Comparison of ENCODE assay signal across 1 cellular context in the genomic region with DNA sequence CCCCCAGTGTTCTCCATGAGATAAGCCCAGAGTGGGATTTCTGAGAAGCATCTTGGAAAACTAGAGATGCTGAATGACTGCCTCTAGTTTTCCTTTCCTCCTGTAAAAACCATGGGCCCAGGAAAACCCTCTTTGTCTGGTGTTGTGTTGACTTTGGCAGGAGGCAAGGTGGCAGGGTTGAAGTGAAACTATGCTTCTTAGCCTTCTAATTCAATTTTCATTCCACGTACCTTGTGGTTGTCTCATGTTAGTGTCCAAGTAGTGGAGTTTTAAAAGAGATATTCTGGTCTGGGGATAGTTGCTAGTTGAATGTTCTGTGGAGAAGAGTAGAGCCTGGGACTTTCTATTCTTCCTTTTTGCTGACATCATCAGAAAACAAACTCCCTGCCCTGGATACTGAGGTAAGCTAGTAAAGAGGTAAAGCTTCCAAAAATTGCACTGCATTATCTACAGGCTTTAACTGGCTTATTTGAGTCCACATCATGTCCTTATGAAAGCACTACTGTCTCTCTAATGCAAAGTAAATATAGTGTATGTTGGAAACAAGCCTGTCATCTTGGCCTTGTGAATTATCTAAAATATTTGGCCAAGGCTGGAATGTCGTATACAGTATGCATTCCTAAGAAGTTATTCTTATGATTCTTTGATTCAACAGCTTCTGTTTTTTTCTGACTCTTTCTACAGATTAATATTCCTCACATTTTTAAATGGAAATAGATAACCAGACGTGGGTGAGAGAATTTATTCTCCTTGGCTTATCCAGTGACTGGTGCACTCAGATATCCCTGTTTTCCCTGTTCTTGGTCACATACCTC.
TF ChIP-seq lines count a peak whose summit lies in the region.

A gene with protein sequence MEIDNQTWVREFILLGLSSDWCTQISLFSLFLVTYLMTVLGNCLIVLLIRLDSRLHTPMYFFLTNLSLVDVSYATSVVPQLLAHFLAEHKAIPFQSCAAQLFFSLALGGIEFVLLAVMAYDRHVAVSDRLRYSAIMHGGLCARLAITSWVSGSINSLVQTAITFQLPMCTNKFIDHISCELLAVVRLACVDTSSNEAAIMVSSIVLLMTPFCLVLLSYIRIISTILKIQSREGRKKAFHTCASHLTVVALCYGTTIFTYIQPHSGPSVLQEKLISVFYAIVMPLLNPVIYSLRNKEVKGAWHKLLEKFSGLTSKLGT (plus strand): TSS at position 708 of the 815 bp plus-strand sequence. CDS start 0 bp downstream, at position 708.

TF ChIP-seq in SK-N-SH, 30 proteins besides CTCF, POLR2A, EP300 and RAD21 (continued from another document):
- TF ChIP-seq, protein P1, sequence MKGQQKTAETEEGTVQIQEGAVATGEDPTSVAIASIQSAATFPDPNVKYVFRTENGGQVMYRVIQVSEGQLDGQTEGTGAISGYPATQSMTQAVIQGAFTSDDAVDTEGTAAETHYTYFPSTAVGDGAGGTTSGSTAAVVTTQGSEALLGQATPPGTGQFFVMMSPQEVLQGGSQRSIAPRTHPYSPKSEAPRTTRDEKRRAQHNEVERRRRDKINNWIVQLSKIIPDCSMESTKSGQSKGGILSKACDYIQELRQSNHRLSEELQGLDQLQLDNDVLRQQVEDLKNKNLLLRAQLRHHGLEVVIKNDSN (IDR thresholded peaks at IDR 0.05; ENCODE audit: borderline replicate concordance, low read depth), result no peak
- no peak for TF ChIP-seq SIN3A (IDR thresholded peaks at IDR 0.05; ENCODE audit: borderline replicate concordance, low read depth, low read length)
- TF ChIP-seq GATA2 (CRISPR knock-in tag; IDR thresholded peaks at IDR 0.05), result no peak
- TF ChIP-seq ELF1 (IDR thresholded peaks at IDR 0.05), result no peak
- TF ChIP-seq FOXM1 (IDR thresholded peaks at IDR 0.05; ENCODE audit: low read depth), result no peak
- TF ChIP-seq GABPA (IDR thresholded peaks at IDR 0.05; ENCODE audit: low read depth), result no peak
- no peak for TF ChIP-seq FOXJ3 (CRISPR knock-in tag; IDR thresholded peaks at IDR 0.05)
- TF ChIP-seq POLR2AphosphoS5 (IDR thresholded peaks at IDR 0.05; ENCODE audit: low read depth, low read length), result no peak
- peak; percentile 77; the same call in 1 of the 2 replicates for TF ChIP-seq TEAD4 (IDR thresholded peaks at IDR 0.05; ENCODE audit: borderline replicate concordance, insufficient read depth)
- no peak for TF ChIP-seq MXI1 (IDR thresholded peaks at IDR 0.05; ENCODE audit: low read depth, low read length)
- TF ChIP-seq, protein P2, sequence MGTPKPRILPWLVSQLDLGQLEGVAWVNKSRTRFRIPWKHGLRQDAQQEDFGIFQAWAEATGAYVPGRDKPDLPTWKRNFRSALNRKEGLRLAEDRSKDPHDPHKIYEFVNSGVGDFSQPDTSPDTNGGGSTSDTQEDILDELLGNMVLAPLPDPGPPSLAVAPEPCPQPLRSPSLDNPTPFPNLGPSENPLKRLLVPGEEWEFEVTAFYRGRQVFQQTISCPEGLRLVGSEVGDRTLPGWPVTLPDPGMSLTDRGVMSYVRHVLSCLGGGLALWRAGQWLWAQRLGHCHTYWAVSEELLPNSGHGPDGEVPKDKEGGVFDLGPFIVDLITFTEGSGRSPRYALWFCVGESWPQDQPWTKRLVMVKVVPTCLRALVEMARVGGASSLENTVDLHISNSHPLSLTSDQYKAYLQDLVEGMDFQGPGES (IDR thresholded peaks at IDR 0.05; ENCODE audit: low read depth, low read length), result no peak
- TF ChIP-seq FOSL2 (IDR thresholded peaks at IDR 0.05; ENCODE audit: borderline replicate concordance, low read depth), result peak; percentile 49; the same call in 1 of the 2 replicates
- TF ChIP-seq MEF2A (IDR thresholded peaks at IDR 0.05; ENCODE audit: borderline replicate concordance, low read depth), result no peak
- TF ChIP-seq, protein P3, sequence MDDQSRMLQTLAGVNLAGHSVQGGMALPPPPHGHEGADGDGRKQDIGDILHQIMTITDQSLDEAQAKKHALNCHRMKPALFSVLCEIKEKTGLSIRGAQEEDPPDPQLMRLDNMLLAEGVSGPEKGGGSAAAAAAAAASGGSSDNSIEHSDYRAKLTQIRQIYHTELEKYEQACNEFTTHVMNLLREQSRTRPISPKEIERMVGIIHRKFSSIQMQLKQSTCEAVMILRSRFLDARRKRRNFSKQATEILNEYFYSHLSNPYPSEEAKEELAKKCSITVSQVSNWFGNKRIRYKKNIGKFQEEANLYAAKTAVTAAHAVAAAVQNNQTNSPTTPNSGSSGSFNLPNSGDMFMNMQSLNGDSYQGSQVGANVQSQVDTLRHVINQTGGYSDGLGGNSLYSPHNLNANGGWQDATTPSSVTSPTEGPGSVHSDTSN (IDR thresholded peaks at IDR 0.05), result peak; percentile 46
- peak; percentile 67 for TF ChIP-seq NFIC (IDR thresholded peaks at IDR 0.05; ENCODE audit: borderline replicate concordance)
- TF ChIP-seq RFX5 (IDR thresholded peaks at IDR 0.05; ENCODE audit: low read length), result no peak
- peak; percentile 59 for TF ChIP-seq JUND (IDR thresholded peaks at IDR 0.05)
- TF ChIP-seq, protein P4, sequence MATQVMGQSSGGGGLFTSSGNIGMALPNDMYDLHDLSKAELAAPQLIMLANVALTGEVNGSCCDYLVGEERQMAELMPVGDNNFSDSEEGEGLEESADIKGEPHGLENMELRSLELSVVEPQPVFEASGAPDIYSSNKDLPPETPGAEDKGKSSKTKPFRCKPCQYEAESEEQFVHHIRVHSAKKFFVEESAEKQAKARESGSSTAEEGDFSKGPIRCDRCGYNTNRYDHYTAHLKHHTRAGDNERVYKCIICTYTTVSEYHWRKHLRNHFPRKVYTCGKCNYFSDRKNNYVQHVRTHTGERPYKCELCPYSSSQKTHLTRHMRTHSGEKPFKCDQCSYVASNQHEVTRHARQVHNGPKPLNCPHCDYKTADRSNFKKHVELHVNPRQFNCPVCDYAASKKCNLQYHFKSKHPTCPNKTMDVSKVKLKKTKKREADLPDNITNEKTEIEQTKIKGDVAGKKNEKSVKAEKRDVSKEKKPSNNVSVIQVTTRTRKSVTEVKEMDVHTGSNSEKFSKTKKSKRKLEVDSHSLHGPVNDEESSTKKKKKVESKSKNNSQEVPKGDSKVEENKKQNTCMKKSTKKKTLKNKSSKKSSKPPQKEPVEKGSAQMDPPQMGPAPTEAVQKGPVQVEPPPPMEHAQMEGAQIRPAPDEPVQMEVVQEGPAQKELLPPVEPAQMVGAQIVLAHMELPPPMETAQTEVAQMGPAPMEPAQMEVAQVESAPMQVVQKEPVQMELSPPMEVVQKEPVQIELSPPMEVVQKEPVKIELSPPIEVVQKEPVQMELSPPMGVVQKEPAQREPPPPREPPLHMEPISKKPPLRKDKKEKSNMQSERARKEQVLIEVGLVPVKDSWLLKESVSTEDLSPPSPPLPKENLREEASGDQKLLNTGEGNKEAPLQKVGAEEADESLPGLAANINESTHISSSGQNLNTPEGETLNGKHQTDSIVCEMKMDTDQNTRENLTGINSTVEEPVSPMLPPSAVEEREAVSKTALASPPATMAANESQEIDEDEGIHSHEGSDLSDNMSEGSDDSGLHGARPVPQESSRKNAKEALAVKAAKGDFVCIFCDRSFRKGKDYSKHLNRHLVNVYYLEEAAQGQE (IDR thresholded peaks at IDR 0.05; ENCODE audit: low read depth, low read length), result no peak
- TF ChIP-seq EZH2phosphoT487 (IDR thresholded peaks at IDR 0.05; ENCODE audit: borderline replicate concordance, low read depth), result no peak
- no peak for TF ChIP-seq RCOR1 (IDR thresholded peaks at IDR 0.05; ENCODE audit: low read length)
- TF ChIP-seq, protein P5, sequence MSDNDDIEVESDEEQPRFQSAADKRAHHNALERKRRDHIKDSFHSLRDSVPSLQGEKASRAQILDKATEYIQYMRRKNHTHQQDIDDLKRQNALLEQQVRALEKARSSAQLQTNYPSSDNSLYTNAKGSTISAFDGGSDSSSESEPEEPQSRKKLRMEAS (IDR thresholded peaks at IDR 0.05; ENCODE audit: low read depth), result no peak
- TF ChIP-seq CHD2 (IDR thresholded peaks at IDR 0.05; ENCODE audit: low read length, partially characterized antibody), result no peak
- TF ChIP-seq, protein P6, sequence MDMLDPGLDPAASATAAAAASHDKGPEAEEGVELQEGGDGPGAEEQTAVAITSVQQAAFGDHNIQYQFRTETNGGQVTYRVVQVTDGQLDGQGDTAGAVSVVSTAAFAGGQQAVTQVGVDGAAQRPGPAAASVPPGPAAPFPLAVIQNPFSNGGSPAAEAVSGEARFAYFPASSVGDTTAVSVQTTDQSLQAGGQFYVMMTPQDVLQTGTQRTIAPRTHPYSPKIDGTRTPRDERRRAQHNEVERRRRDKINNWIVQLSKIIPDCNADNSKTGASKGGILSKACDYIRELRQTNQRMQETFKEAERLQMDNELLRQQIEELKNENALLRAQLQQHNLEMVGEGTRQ (IDR thresholded peaks at IDR 0.05; ENCODE audit: borderline replicate concordance, low read depth, low read length), result no peak
- TF ChIP-seq NRF1 (IDR thresholded peaks at IDR 0.05; ENCODE audit: low read depth, low read length), result no peak
- peak; percentile 74 for TF ChIP-seq TCF12 (IDR thresholded peaks at IDR 0.05)
